ENCODE assay signal across 8 cellular contexts in the genomic region with DNA sequence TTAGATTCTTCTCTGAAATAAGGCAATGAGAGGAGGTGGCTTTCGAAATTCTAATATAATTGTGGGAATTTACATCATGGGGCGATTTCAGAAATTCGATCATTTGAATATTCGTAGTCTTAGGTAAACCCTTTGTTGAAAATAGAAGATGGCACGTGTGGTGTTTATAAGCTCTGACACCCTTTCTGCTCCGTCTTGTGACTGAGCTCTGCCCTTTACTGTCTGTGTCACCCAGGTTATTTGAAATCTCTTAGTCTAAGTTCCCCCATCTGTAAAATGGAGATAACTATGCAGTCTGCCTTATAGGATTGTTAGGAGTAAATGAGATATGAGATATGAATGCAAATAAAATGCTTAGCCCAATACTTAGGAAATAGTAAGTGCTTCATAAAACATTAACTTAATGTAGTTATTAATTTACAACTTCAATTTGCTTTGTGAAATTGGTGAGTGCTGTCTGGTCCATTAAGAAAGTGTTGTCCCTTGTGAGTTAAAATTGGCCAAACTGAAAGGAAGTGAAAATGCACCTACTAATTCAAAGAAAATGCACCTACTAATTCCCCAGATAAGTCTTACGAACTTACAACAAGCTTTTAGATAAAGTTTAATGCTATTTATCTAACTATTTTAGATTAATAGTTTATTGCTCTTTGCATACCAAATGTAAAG. TPM values are rescaled to one million over a fixed set of nuclear protein-coding genes. Genes with fewer than 3 reads are reported as not detected.
A peak's percentile ranks its signal among the peaks of the same experiment; 100 is the strongest.
DNase-seq lines count a peak whose midpoint lies in the region; ATAC-seq and TF ChIP-seq lines count a peak whose summit lies in the region.

No MANE protein-coding gene starts in this region.

- H3K27me3 Mint-ChIP-seq in activated T-helper 2 cell treated with anti-CD3 and anti-CD28 coated beads, Interferon-gamma antibody, Interleukin-2, Interleukin-4, amounts not matched to agents 10 μg/mL and 5 μg/mL and 100 μg/mL, durations not matched to agents 14 hours and 24 hours and 36 hours (ENCODE audit: low read depth), result no peaks in the 10 kb centered on the region
- peaks cover 15% of the 10 kb centered on the region for H3K27me3 Mint-ChIP-seq in memory B cell

- H3K9me3 Mint-ChIP-seq in activated T-helper 2 cell treated with anti-CD3 and anti-CD28 coated beads, Interferon-gamma antibody, Interleukin-2, Interleukin-4, amounts not matched to agents 10 μg/mL and 5 μg/mL and 100 μg/mL, durations not matched to agents 14 hours and 24 hours and 36 hours, result no peaks in the 10 kb centered on the region
- no peaks in the 10 kb centered on the region for H3K9me3 Mint-ChIP-seq in memory B cell

- peak overlapping the region; percentile 98 for H3K4me3 Mint-ChIP-seq in activated T-helper 2 cell treated with anti-CD3 and anti-CD28 coated beads, Interferon-gamma antibody, Interleukin-2, Interleukin-4, amounts not matched to agents 10 μg/mL and 5 μg/mL and 100 μg/mL, durations not matched to agents 14 hours and 24 hours and 36 hours (ENCODE audit: low read depth)
- H3K4me3 Mint-ChIP-seq in memory B cell, result peak overlapping the region; percentile 96

- H3K4me3 ChIP-seq in HFF-Myc (replicated peaks; ENCODE audit: low read depth, low read length), result peak overlapping the region; percentile 73

- in situ Hi-C loops in Caki2 (cut with HindIII; ENCODE audit: low pct_unique_long_range_greater_than_20kb, low sequenced_read_pairs), result no loop called here

- no peak for ATAC-seq in memory B cell (ENCODE audit: low read depth)
- no peak for ATAC-seq in HG02885 (IDR thresholded peaks at IDR 0.05; ENCODE audit: poor library complexity, unreplicated experiment)
- no peak for ATAC-seq in HG03045 (IDR thresholded peaks at IDR 0.05; ENCODE audit: unreplicated experiment)
- ATAC-seq in GM19455 (IDR thresholded peaks at IDR 0.05; ENCODE audit: unreplicated experiment), result no peak
- ATAC-seq in HG03280 (IDR thresholded peaks at IDR 0.05; ENCODE audit: unreplicated experiment), result no peak

- peaks cover 12% of the 10 kb centered on the region for H3K36me3 Mint-ChIP-seq in activated T-helper 2 cell treated with anti-CD3 and anti-CD28 coated beads, Interferon-gamma antibody, Interleukin-2, Interleukin-4, amounts not matched to agents 10 μg/mL and 5 μg/mL and 100 μg/mL, durations not matched to agents 14 hours and 24 hours and 36 hours (ENCODE audit: low read depth)
- no peaks in the 10 kb centered on the region for H3K36me3 Mint-ChIP-seq in memory B cell

- DNase-seq in Caki2 (ENCODE audit: low read depth) (peak; percentile 58), HFF-Myc (ENCODE audit: extremely low read depth, low read depth) (no peak), memory B cell (ENCODE audit: low spot score in 2 of 2) (no peak)
- no peak for DNase-seq in activated T-helper 2 cell treated with anti-CD3 and anti-CD28 coated beads, Interferon-gamma antibody, Interleukin-2, Interleukin-4, amounts not matched to agents 10 μg/mL and 5 μg/mL and 100 μg/mL, durations not matched to agents 14 hours and 24 hours and 36 hours (ENCODE audit: low spot score)

- intact Hi-C loops in activated T-helper 2 cell treated with anti-CD3 and anti-CD28 coated beads, Interferon-gamma antibody, Interleukin-2, Interleukin-4, amounts not matched to agents 10 μg/mL and 5 μg/mL and 100 μg/mL, durations not matched to agents 14 hours and 24 hours and 36 hours (cut with micrococcal nuclease), result loop anchor here (5.0 to 10.0 kb wide), 5 partner anchors 48 to 587 kb away; partner anchors contain the start of gene STK38L

- peak overlapping the region; percentile 44 for H3K27ac Mint-ChIP-seq in activated T-helper 2 cell treated with anti-CD3 and anti-CD28 coated beads, Interferon-gamma antibody, Interleukin-2, Interleukin-4, amounts not matched to agents 10 μg/mL and 5 μg/mL and 100 μg/mL, durations not matched to agents 14 hours and 24 hours and 36 hours
- peak overlapping the region; percentile 87 for H3K27ac Mint-ChIP-seq in memory B cell

- no peak for TF ChIP-seq CTCF in HFF-Myc (IDR thresholded peaks at IDR 0.05; ENCODE audit: low read depth, low read length, missing control alignments)

- H3K4me1 Mint-ChIP-seq in activated T-helper 2 cell treated with anti-CD3 and anti-CD28 coated beads, Interferon-gamma antibody, Interleukin-2, Interleukin-4, amounts not matched to agents 10 μg/mL and 5 μg/mL and 100 μg/mL, durations not matched to agents 14 hours and 24 hours and 36 hours (ENCODE audit: low read depth), result peaks cover 48% of the 10 kb centered on the region
- H3K4me1 Mint-ChIP-seq in memory B cell, result peaks cover 20% of the 10 kb centered on the region

RNA-seq across cellular contexts. Expression of gene BMAL2, which starts 1.6 kb away (rescaled TPM):
- 19.6 and 23.5 TPM in 2 replicates for total RNA-seq in Caki2 (2014; rRNA removed; shearing (Covaris generic); ENCODE audit: low replicate concordance)
- total RNA-seq in activated T-helper 2 cell treated with anti-CD3 and anti-CD28 coated beads, Interferon-gamma antibody, Interleukin-2, Interleukin-4, amounts not matched to agents 10 μg/mL and 5 μg/mL and 100 μg/mL, durations not matched to agents 14 hours and 24 hours and 36 hours, result 58.9 and 59.6 TPM in 2 replicates
